ENCODE assay signal across 2 cellular contexts in the genomic region with DNA sequence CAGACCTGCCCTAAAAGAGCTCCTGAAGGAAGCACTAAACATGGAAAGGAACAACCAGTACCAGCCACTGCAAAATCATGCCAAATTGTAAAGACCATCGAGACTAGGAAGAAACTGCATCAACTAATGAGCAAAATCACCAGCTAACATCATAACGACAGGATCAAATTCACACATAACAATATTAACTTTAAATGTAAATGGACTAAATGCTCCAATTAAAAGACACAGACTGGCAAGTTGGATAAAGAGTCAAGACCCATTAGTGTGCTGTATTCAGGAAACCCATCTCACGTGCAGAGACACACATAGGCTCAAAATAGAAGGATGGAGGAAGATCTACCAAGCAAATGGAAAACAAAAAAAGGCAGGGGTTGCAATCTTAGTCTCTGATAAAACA. TPM values are rescaled to one million over a fixed set of nuclear protein-coding genes. Genes with fewer than 3 reads are reported as not detected.
"Had no signal": no experiment of that assay in that cellular context is flagged by ENCODE, and none has a peak within 500 bp of the region (broad histone marks: within the 10 kb centered on the region; RNA-seq: fewer than 3 reads in every experiment).

No MANE protein-coding gene starts in this region.

RNA-seq across cellular contexts. Expression of gene TTC39A, which starts 56.9 kb away (rescaled TPM):
- total RNA-seq: HT1080 had no signal
- polyA plus RNA-seq: IgD-negative memory B cell had no signal
